Comparison of ENCODE assay signal across 8 cellular contexts in the genomic region with DNA sequence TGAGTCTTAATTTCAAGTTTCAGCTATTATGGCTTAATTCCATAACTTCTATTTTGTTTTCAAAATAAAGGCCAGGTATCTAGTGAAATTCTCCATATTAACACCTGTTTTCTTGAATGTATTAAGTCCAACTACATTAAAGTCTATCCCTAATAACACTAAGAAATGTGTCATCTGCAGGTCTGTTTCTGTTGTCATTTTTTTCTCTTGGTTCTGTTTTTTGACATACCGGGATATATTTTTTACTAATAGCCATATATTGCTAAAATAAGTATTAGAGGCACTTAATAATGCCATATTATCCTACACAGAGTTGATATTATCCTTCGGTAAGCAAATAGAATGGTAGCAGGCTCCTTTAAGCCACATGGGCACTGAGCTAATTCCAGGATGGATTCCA.
"Had no signal": no experiment of that assay in that cellular context is flagged by ENCODE, and none has a peak within 500 bp of the region (broad histone marks: within the 10 kb centered on the region; RNA-seq: fewer than 3 reads in every experiment).

No MANE protein-coding gene starts in this region.

- DNase-seq: GDM1, GF-D8 had no signal

- FAIRE-seq: G401.6, GM12878, GM12891, GM12892, GM18507, GM19239 had no signal

- H3K4me3 ChIP-seq: GM12878 had no signal

- ATAC-seq: GM12878 had no signal
